In genomic region chr3:194203482-194204035, GRCh38 we compare ENCODE assay signal across 8 cellular contexts.
DNase-seq lines count a peak whose midpoint lies in the region; ATAC-seq and TF ChIP-seq lines count a peak whose summit lies in the region.

No MANE protein-coding gene starts in this region.

- no peaks in the 10 kb centered on the region for H3K27me3 ChIP-seq in SJCRH30

- H3K4me3 Mint-ChIP-seq in T-cell (peak overlapping the region; percentile 74 to 83 (median 77)), glutamatergic neuron (ENCODE audit: unreplicated experiment) (peak overlapping the region; percentile 81)
- peak overlapping the region; percentile 70 for H3K4me3 Mint-ChIP-seq in stimulated activated naive CD8-positive, alpha-beta T cell treated with anti-CD3 and anti-CD28 coated beads, Interleukin-15, Interleukin-2, amounts not matched to agents 100 ng/mL and 50 ng/mL, for 24 hours

- H3K27ac ChIP-seq in SJCRH30 = no peak overlapping the region

- no peaks in the 10 kb centered on the region for H3K9me3 ChIP-seq in SJCRH30 (replicated peaks)

- H3K36me3 Mint-ChIP-seq in T-cell (no peaks in the 10 kb centered on the region), glutamatergic neuron (ENCODE audit: unreplicated experiment) (no peaks in the 10 kb centered on the region)
- no peaks in the 10 kb centered on the region for H3K36me3 Mint-ChIP-seq in stimulated activated naive CD8-positive, alpha-beta T cell treated with anti-CD3 and anti-CD28 coated beads, Interleukin-15, Interleukin-2, amounts not matched to agents 100 ng/mL and 50 ng/mL, for 24 hours (ENCODE audit: low read depth)

- peaks cover 18 to 59% of the 10 kb centered on the region in 2 donors for H3K27me3 Mint-ChIP-seq in T-cell
- H3K27me3 Mint-ChIP-seq in glutamatergic neuron (ENCODE audit: unreplicated experiment) = peaks cover 7% of the 10 kb centered on the region
- peaks cover 60% of the 10 kb centered on the region for H3K27me3 Mint-ChIP-seq in stimulated activated naive CD8-positive, alpha-beta T cell treated with anti-CD3 and anti-CD28 coated beads, Interleukin-15, Interleukin-2, amounts not matched to agents 100 ng/mL and 50 ng/mL, for 24 hours

- H3K4me1 Mint-ChIP-seq in T-cell (peaks cover 15 to 24% (median 17%) of the 10 kb centered on the region in 3 donors), glutamatergic neuron (ENCODE audit: low read depth, unreplicated experiment) (peaks cover 10% of the 10 kb centered on the region)
- H3K4me1 Mint-ChIP-seq in stimulated activated naive CD8-positive, alpha-beta T cell treated with anti-CD3 and anti-CD28 coated beads, Interleukin-15, Interleukin-2, amounts not matched to agents 100 ng/mL and 50 ng/mL, for 24 hours (ENCODE audit: low read depth) = peaks cover 17% of the 10 kb centered on the region

- DNase-seq in DMS79 treated with DMSO at 0.1 percent for 48 hours (lab: John Stamatoyannopoulos, UW) (peak; percentile 61), DMS79 (lab: John Stamatoyannopoulos, UW) (no peak), T-cell (peak in 20 of 34 experiments; percentile 3 to 37 (median 14)), glutamatergic neuron (no peak), C1 segment of cervical spinal cord (lab: John Stamatoyannopoulos, UW) (no peak), SJCRH30 (no peak), HuH-7 (ENCODE audit: low spot score) (no peak)

- H3K36me3 ChIP-seq in SJCRH30 = no peaks in the 10 kb centered on the region

- no peak overlapping the region for H3K4me3 ChIP-seq in SJCRH30

- POLR2A ChIA-PET in T-cell (lab: Charles Lee) = no interaction called here

- peak; percentile 72 to 87 (median 76) for ATAC-seq in T-cell (replicated peaks in 1 of 4)

- CTCF ChIA-PET in T-cell (lab: Charles Lee) = no interaction called here

- H3K4me1 ChIP-seq in SJCRH30 = peaks cover 5% of the 10 kb centered on the region

- H3K9me3 Mint-ChIP-seq in T-cell (no peaks in the 10 kb centered on the region), glutamatergic neuron (ENCODE audit: unreplicated experiment) (peaks cover 2% of the 10 kb centered on the region)
- H3K9me3 Mint-ChIP-seq in stimulated activated naive CD8-positive, alpha-beta T cell treated with anti-CD3 and anti-CD28 coated beads, Interleukin-15, Interleukin-2, amounts not matched to agents 100 ng/mL and 50 ng/mL, for 24 hours = no peaks in the 10 kb centered on the region

- no peak for TF ChIP-seq CTCF in glutamatergic neuron (IDR thresholded peaks at IDR 0.05; ENCODE audit: partially characterized antibody, unreplicated experiment)

- no peak overlapping the region for H3K27ac Mint-ChIP-seq in T-cell
- no peak overlapping the region for H3K27ac Mint-ChIP-seq in glutamatergic neuron (ENCODE audit: unreplicated experiment)
- peak overlapping the region; percentile 50 for H3K27ac Mint-ChIP-seq in stimulated activated naive CD8-positive, alpha-beta T cell treated with anti-CD3 and anti-CD28 coated beads, Interleukin-15, Interleukin-2, amounts not matched to agents 100 ng/mL and 50 ng/mL, for 24 hours

Comparison
In these comparisons a context has a peak if more than half of its experiments do, and no peak if none do; other contexts are left out.
1. DNase-seq: peak in DMS79 treated with DMSO at 0.1 percent for 48 hours (single experiment) and T-cell (20 of 34); none in DMS79 (single experiment), glutamatergic neuron (single experiment), C1 segment of cervical spinal cord (0 of 14), SJCRH30 (0 of 2) and HuH-7 (single experiment).
2. Peak in every context shown above with its lines, with median percentiles within 50 percentile points of each other: H3K4me3 Mint-ChIP-seq.